ENCODE assay signal across 21 cellular contexts in genomic region chr3:119965692-119966091, GRCh38.
"Had no signal": no experiment of that assay in that cellular context is flagged by ENCODE, and none has a peak within 500 bp of the region (broad histone marks: within the 10 kb centered on the region; RNA-seq: fewer than 3 reads in every experiment).

No MANE protein-coding gene starts in this region.

- DNase-seq: cortex of kidney; effector memory CD4-positive, alpha-beta T cell; glutamatergic neuron; islet precursor cell; left ventricle myocardium inferior; lower lobe of right lung; naive B cell; ovary; sigmoid colon; stimulated activated CD4-positive, alpha-beta T cell treated with anti-CD3 and anti-CD28 coated beads, Interleukin-2, amount 100 ng/mL, for 24 hours; stimulated activated CD4-positive, alpha-beta T cell treated with anti-CD3 and anti-CD28 coated beads, Interleukin-4, amount 100 ng/mL, for 4 hours; stimulated activated naive B cell treated with anti-CD40 and anti-IgM and Interleukin-4, amounts not matched to agents 10 μg/mL and 1 μg/mL and 100 μg/mL, for 72 hours; stimulated activated naive CD8-positive, alpha-beta T cell treated with anti-CD3 and anti-CD28 coated beads, Interleukin-15, amount 100 ng/mL, for 72 hours; transverse colon had no signal

- H3K36me3 ChIP-seq: gastroesophageal sphincter, left ventricle myocardium inferior, lower lobe of right lung, ovary, right atrium auricular region, sigmoid colon, thoracic aorta, transverse colon had no signal

- H3K9me3 Mint-ChIP-seq: memory B cell; stimulated activated naive CD8-positive, alpha-beta T cell treated with anti-CD3 and anti-CD28 coated beads, Interleukin-15, amount 100 ng/mL, for 72 hours had no signal

- H3K4me3 ChIP-seq: gastroesophageal sphincter, left ventricle myocardium inferior, lower lobe of right lung, ovary, right atrium auricular region, sigmoid colon, skin epidermis, thoracic aorta, transverse colon had no signal

- H3K27ac Mint-ChIP-seq: memory B cell; naive B cell; nephron; stimulated activated naive B cell treated with anti-CD40 and anti-IgM and Interleukin-4, amounts not matched to agents 10 μg/mL and 1 μg/mL and 100 μg/mL, for 72 hours had no signal

- ATAC-seq: esophagus mucosa; gastroesophageal sphincter; lower lobe of right lung; stimulated activated naive B cell treated with anti-CD40 and anti-IgM and Interleukin-4, amounts not matched to agents 10 μg/mL and 1 μg/mL and 100 μg/mL, for 72 hours; stimulated activated naive CD8-positive, alpha-beta T cell treated with anti-CD3 and anti-CD28 coated beads, Interleukin-15, amount 100 ng/mL, for 72 hours had no signal

- H3K4me1 ChIP-seq: lower lobe of right lung, right atrium auricular region had no signal

- H3K4me3 Mint-ChIP-seq: memory B cell; naive B cell; nephron; stimulated activated naive B cell treated with anti-CD40 and anti-IgM and Interleukin-4, amounts not matched to agents 10 μg/mL and 1 μg/mL and 100 μg/mL, for 72 hours; stimulated activated naive CD8-positive, alpha-beta T cell treated with anti-CD3 and anti-CD28 coated beads, Interleukin-15, amount 100 ng/mL, for 72 hours had no signal

- H3K27me3 Mint-ChIP-seq: memory B cell; naive B cell; stimulated activated naive B cell treated with anti-CD40 and anti-IgM and Interleukin-4, amounts not matched to agents 10 μg/mL and 1 μg/mL and 100 μg/mL, for 72 hours; stimulated activated naive CD8-positive, alpha-beta T cell treated with anti-CD3 and anti-CD28 coated beads, Interleukin-15, amount 100 ng/mL, for 72 hours had no signal

- H3K27ac ChIP-seq: gastroesophageal sphincter, left ventricle myocardium inferior, lower lobe of right lung, ovary, right atrium auricular region, sigmoid colon, skin epidermis, thoracic aorta, transverse colon had no signal

- H3K27me3 ChIP-seq: gastroesophageal sphincter, ovary, right atrium auricular region, sigmoid colon, transverse colon had no signal
